ENCODE assay signal across 1 cellular context in the genomic region with DNA sequence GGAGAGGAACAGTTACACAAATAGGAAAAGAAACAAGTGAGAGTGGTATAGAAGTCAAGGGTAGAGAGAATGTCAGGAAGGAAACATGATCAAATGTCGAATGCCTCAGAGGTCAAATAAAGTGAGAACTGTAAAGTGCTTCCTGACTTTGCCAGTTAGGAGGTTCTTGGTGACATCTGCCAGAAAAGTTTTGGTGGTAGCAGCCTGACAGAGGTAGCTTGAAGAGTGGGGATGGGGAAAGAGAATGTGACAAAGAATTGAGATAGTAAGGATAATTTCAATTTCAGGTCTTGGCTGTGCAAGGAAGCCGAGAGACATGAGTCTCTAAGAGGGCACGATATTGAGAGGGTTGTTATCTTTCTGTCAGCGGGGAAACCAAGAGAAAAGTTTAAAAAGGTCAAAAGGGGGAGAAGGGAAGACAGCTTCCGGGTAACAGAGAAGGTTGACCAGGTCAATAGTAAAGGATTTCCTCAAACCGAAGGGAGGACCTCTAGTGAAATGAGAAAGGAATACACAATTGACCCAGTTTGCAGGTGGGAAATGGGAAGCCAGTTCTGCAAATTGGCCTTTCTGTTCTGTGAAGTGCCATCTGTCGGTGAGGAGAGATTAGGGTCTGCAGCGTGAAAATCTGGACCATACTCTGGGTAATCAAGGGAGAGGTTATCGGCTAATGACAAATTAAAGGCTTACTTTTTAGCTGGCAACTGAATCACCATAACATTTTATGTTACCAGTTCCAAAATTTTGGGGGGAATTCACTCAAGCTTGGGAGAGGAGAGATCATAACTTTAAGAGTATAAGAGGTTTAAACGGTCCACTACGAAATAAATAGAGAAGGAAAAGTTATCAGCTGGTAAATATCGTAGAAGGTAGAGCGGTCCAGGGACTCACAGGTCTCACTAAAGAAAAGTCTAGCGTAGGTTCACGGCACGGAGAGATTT.
TF ChIP-seq lines count a peak whose summit lies in the region.

No MANE protein-coding gene starts in this region.

TF ChIP-seq in HepG2, 621 proteins besides CTCF, POLR2A, EP300 and RAD21 (continued from another document and continues in another):
- TF ChIP-seq, protein P1, sequence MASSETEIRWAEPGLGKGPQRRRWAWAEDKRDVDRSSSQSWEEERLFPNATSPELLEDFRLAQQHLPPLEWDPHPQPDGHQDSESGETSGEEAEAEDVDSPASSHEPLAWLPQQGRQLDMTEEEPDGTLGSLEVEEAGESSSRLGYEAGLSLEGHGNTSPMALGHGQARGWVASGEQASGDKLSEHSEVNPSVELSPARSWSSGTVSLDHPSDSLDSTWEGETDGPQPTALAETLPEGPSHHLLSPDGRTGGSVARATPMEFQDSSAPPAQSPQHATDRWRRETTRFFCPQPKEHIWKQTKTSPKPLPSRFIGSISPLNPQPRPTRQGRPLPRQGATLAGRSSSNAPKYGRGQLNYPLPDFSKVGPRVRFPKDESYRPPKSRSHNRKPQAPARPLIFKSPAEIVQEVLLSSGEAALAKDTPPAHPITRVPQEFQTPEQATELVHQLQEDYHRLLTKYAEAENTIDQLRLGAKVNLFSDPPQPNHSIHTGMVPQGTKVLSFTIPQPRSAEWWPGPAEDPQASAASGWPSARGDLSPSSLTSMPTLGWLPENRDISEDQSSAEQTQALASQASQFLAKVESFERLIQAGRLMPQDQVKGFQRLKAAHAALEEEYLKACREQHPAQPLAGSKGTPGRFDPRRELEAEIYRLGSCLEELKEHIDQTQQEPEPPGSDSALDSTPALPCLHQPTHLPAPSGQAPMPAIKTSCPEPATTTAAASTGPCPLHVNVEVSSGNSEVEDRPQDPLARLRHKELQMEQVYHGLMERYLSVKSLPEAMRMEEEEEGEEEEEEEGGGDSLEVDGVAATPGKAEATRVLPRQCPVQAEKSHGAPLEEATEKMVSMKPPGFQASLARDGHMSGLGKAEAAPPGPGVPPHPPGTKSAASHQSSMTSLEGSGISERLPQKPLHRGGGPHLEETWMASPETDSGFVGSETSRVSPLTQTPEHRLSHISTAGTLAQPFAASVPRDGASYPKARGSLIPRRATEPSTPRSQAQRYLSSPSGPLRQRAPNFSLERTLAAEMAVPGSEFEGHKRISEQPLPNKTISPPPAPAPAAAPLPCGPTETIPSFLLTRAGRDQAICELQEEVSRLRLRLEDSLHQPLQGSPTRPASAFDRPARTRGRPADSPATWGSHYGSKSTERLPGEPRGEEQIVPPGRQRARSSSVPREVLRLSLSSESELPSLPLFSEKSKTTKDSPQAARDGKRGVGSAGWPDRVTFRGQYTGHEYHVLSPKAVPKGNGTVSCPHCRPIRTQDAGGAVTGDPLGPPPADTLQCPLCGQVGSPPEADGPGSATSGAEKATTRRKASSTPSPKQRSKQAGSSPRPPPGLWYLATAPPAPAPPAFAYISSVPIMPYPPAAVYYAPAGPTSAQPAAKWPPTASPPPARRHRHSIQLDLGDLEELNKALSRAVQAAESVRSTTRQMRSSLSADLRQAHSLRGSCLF (CRISPR knock-in tag; IDR thresholded peaks at IDR 0.05; ENCODE audit: borderline replicate concordance) = no peak
- TF ChIP-seq ZNF558 (CRISPR knock-in tag; IDR thresholded peaks at IDR 0.05; ENCODE audit: borderline replicate concordance) (0 out of 2 replicates have a peak, but pooled peaks have one; percentile 18), SNAI1 (CRISPR knock-in tag; IDR thresholded peaks at IDR 0.05; ENCODE audit: borderline replicate concordance) (peak; percentile 66; the same call in 1 of the 2 replicates), ZNF205 (CRISPR knock-in tag; IDR thresholded peaks at IDR 0.05) (no peak), ZNF20 (CRISPR knock-in tag; IDR thresholded peaks at IDR 0.05) (no peak), PAF1 (CRISPR knock-in tag; IDR thresholded peaks at IDR 0.05) (no peak), SUZ12 (IDR thresholded peaks at IDR 0.05; ENCODE audit: low read depth, low read length) (no peak), KDM3A (CRISPR knock-in tag; IDR thresholded peaks at IDR 0.05; ENCODE audit: low read depth) (no peak), ZFP41 (CRISPR knock-in tag; IDR thresholded peaks at IDR 0.05; ENCODE audit: borderline replicate concordance) (no peak), MED1 (CRISPR knock-in tag; IDR thresholded peaks at IDR 0.05) (peak; percentile 52; the same call in 1 of the 2 replicates), KDM6A (CRISPR knock-in tag; IDR thresholded peaks at IDR 0.05; ENCODE audit: low read depth) (no peak), MXI1 (IDR thresholded peaks at IDR 0.05; ENCODE audit: borderline replicate concordance, low read depth, low read length) (peak; percentile 34; the same call in 1 of the 3 replicates), ZFYVE20 (CRISPR knock-in tag; IDR thresholded peaks at IDR 0.05; ENCODE audit: borderline replicate concordance, low read depth) (no peak), ZNF446 (CRISPR knock-in tag; IDR thresholded peaks at IDR 0.05) (no peak), ZNF441 (CRISPR knock-in tag; IDR thresholded peaks at IDR 0.05; ENCODE audit: borderline replicate concordance) (no peak), SIX1 (CRISPR knock-in tag; IDR thresholded peaks at IDR 0.05; ENCODE audit: borderline replicate concordance) (peak; percentile 39; the same call in 1 of the 2 replicates), ZNF75D (CRISPR knock-in tag; IDR thresholded peaks at IDR 0.05; ENCODE audit: borderline replicate concordance) (no peak)
- TF ChIP-seq, protein P2, sequence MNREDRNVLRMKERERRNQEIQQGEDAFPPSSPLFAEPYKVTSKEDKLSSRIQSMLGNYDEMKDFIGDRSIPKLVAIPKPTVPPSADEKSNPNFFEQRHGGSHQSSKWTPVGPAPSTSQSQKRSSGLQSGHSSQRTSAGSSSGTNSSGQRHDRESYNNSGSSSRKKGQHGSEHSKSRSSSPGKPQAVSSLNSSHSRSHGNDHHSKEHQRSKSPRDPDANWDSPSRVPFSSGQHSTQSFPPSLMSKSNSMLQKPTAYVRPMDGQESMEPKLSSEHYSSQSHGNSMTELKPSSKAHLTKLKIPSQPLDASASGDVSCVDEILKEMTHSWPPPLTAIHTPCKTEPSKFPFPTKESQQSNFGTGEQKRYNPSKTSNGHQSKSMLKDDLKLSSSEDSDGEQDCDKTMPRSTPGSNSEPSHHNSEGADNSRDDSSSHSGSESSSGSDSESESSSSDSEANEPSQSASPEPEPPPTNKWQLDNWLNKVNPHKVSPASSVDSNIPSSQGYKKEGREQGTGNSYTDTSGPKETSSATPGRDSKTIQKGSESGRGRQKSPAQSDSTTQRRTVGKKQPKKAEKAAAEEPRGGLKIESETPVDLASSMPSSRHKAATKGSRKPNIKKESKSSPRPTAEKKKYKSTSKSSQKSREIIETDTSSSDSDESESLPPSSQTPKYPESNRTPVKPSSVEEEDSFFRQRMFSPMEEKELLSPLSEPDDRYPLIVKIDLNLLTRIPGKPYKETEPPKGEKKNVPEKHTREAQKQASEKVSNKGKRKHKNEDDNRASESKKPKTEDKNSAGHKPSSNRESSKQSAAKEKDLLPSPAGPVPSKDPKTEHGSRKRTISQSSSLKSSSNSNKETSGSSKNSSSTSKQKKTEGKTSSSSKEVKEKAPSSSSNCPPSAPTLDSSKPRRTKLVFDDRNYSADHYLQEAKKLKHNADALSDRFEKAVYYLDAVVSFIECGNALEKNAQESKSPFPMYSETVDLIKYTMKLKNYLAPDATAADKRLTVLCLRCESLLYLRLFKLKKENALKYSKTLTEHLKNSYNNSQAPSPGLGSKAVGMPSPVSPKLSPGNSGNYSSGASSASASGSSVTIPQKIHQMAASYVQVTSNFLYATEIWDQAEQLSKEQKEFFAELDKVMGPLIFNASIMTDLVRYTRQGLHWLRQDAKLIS (CRISPR knock-in tag; IDR thresholded peaks at IDR 0.05) = no peak
- TF ChIP-seq, protein P3, sequence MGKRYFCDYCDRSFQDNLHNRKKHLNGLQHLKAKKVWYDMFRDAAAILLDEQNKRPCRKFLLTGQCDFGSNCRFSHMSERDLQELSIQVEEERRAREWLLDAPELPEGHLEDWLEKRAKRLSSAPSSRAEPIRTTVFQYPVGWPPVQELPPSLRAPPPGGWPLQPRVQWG (CRISPR knock-in tag; IDR thresholded peaks at IDR 0.05; ENCODE audit: borderline replicate concordance, low read depth) = no peak
- TF ChIP-seq, protein P4, sequence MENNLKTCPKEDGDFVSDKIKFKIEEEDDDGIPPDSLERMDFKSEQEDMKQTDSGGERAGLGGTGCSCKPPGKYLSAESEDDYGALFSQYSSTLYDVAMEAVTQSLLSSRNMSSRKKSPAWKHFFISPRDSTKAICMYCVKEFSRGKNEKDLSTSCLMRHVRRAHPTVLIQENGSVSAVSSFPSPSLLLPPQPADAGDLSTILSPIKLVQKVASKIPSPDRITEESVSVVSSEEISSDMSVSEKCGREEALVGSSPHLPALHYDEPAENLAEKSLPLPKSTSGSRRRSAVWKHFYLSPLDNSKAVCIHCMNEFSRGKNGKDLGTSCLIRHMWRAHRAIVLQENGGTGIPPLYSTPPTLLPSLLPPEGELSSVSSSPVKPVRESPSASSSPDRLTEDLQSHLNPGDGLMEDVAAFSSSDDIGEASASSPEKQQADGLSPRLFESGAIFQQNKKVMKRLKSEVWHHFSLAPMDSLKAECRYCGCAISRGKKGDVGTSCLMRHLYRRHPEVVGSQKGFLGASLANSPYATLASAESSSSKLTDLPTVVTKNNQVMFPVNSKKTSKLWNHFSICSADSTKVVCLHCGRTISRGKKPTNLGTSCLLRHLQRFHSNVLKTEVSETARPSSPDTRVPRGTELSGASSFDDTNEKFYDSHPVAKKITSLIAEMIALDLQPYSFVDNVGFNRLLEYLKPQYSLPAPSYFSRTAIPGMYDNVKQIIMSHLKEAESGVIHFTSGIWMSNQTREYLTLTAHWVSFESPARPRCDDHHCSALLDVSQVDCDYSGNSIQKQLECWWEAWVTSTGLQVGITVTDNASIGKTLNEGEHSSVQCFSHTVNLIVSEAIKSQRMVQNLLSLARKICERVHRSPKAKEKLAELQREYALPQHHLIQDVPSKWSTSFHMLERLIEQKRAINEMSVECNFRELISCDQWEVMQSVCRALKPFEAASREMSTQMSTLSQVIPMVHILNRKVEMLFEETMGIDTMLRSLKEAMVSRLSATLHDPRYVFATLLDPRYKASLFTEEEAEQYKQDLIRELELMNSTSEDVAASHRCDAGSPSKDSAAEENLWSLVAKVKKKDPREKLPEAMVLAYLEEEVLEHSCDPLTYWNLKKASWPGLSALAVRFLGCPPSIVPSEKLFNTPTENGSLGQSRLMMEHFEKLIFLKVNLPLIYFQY (CRISPR knock-in tag; IDR thresholded peaks at IDR 0.05; ENCODE audit: borderline replicate concordance) = peak; percentile 70
- TF ChIP-seq, protein P5, sequence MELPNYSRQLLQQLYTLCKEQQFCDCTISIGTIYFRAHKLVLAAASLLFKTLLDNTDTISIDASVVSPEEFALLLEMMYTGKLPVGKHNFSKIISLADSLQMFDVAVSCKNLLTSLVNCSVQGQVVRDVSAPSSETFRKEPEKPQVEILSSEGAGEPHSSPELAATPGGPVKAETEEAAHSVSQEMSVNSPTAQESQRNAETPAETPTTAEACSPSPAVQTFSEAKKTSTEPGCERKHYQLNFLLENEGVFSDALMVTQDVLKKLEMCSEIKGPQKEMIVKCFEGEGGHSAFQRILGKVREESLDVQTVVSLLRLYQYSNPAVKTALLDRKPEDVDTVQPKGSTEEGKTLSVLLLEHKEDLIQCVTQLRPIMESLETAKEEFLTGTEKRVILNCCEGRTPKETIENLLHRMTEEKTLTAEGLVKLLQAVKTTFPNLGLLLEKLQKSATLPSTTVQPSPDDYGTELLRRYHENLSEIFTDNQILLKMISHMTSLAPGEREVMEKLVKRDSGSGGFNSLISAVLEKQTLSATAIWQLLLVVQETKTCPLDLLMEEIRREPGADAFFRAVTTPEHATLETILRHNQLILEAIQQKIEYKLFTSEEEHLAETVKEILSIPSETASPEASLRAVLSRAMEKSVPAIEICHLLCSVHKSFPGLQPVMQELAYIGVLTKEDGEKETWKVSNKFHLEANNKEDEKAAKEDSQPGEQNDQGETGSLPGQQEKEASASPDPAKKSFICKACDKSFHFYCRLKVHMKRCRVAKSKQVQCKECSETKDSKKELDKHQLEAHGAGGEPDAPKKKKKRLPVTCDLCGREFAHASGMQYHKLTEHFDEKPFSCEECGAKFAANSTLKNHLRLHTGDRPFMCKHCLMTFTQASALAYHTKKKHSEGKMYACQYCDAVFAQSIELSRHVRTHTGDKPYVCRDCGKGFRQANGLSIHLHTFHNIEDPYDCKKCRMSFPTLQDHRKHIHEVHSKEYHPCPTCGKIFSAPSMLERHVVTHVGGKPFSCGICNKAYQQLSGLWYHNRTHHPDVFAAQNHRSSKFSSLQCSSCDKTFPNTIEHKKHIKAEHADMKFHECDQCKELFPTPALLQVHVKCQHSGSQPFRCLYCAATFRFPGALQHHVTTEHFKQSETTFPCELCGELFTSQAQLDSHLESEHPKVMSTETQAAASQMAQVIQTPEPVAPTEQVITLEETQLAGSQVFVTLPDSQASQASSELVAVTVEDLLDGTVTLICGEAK (IDR thresholded peaks at IDR 0.05) = no peak
- TF ChIP-seq, protein P5 (CRISPR knock-in tag; IDR thresholded peaks at IDR 0.05) = no peak
- TF ChIP-seq, protein P6, sequence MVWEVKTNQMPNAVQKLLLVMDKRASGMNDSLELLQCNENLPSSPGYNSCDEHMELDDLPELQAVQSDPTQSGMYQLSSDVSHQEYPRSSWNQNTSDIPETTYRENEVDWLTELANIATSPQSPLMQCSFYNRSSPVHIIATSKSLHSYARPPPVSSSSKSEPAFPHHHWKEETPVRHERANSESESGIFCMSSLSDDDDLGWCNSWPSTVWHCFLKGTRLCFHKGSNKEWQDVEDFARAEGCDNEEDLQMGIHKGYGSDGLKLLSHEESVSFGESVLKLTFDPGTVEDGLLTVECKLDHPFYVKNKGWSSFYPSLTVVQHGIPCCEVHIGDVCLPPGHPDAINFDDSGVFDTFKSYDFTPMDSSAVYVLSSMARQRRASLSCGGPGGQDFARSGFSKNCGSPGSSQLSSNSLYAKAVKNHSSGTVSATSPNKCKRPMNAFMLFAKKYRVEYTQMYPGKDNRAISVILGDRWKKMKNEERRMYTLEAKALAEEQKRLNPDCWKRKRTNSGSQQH (CRISPR knock-in tag; IDR thresholded peaks at IDR 0.05; ENCODE audit: low read depth) = no peak; the same call in 1 of the 2 replicates
